ENCODE assay signal across 8 cellular contexts in genomic region chr11:59756845-59757244, GRCh38. TPM values are rescaled to one million over a fixed set of nuclear protein-coding genes. Genes with fewer than 3 reads are reported as not detected.
A peak's percentile ranks its signal among the peaks of the same experiment; 100 is the strongest.
DNase-seq lines count a peak whose midpoint lies in the region; ATAC-seq and TF ChIP-seq lines count a peak whose summit lies in the region.

No MANE protein-coding gene starts in this region.

- H3K36me3 Mint-ChIP-seq in MCF 10A (ENCODE audit: insufficient read depth, unreplicated experiment): no peaks in the 10 kb centered on the region

- peak overlapping the region; percentile 85 for H3K4me3 ChIP-seq in mesodermal cell (ENCODE audit: extremely low read depth, insufficient read depth, low read length, poor library complexity, severe bottlenecking)

- CTCF ChIA-PET in GM10248 (lab: Yijun Ruan, JAX): interaction anchor here (1.0 to 6.2 kb wide), 5 partner anchors 10 to 52 kb away, joined by 3 to 137 read pairs (median 4); partner anchors contain the start of gene MRPL16
- CTCF ChIA-PET in MCF 10A (lab: Yijun Ruan, JAX): interaction anchor here (1.0 to 7.6 kb wide), 8 partner anchors 15 to 509 kb away, joined by 3 to 160 read pairs (median 14); partner anchors contain the start of genes MRPL16 and PATL1

- no peaks in the 10 kb centered on the region for H3K27me3 Mint-ChIP-seq in MCF 10A (ENCODE audit: insufficient read depth, unreplicated experiment)

- TF ChIP-seq CTCF in GM10248 (IDR thresholded peaks at IDR 0.05; ENCODE audit: control extremely low read depth, extremely low read depth, low read depth, missing control alignments) (no peak), MCF 10A (IDR thresholded peaks at IDR 0.05; ENCODE audit: unreplicated experiment) (no peak)

- intact Hi-C loops in MCF 10A (cut with micrococcal nuclease) (loop anchor here (1.0 to 10.0 kb wide), 2 partner anchors 19 to 408 kb away; no protein-coding TSS in a partner anchor), sciatic nerve (cut with DNase I) (loop anchor here (5.0 kb wide), 1 partner anchor 55 kb away; the partner anchor contains the start of gene MRPL16)

- DNase-seq in GM10248 (ENCODE audit: extremely low spot score): peak; percentile 46
- peak; percentile 72 for DNase-seq in LoVo (ENCODE audit: low spot score)
- DNase-seq in MCF 10A (ENCODE audit: unreplicated experiment): peak; percentile 65
- no peak for DNase-seq in GOT3 (lab: John Stamatoyannopoulos, UW)
- DNase-seq in sciatic nerve (ENCODE audit: low spot score): no peak
- DNase-seq in activated CD4-positive, alpha-beta T cell treated with anti-CD3 and anti-CD28 coated beads for 1 hour: no peak
- DNase-seq in NCI-H748 treated with DMSO at 0.1 percent for 48 hours (lab: John Stamatoyannopoulos, UW): no peak

- H3K36me3 ChIP-seq in mesodermal cell (ENCODE audit: control insufficient read depth, insufficient read depth, low read length): peaks cover 27% of the 10 kb centered on the region

- no TSS peak for BruUV-seq in MCF 10A (replicated peaks; lab: Mats Ljungman, UMichigan)

- no peak overlapping the region for H3K27ac ChIP-seq in mesodermal cell (ENCODE audit: low read depth, low read length, severe bottlenecking)

- ATAC-seq in sciatic nerve: no peak

- no peaks in the 10 kb centered on the region for H3K9me3 ChIP-seq in mesodermal cell (ENCODE audit: control insufficient read depth, low read length)

- POLR2A ChIA-PET in GM10248 (lab: Yijun Ruan, JAX) (no interaction called here), MCF 10A (lab: Yijun Ruan, JAX) (interaction anchor here (0.7 to 5.4 kb wide), 13 partner anchors 13 to 1116 kb away, joined by 3 to 67 read pairs (median 14); partner anchors contain the start of genes MRPL16, OSBP and PATL1)

- H3K4me1 ChIP-seq in mesodermal cell (ENCODE audit: control insufficient read depth, insufficient read depth, low read length, poor library complexity, severe bottlenecking): peaks cover 4% of the 10 kb centered on the region

- WGBS in mesodermal cell (ENCODE audit: insufficient coverage in 2 of 2), 2 experiments: 60 to 68% methylated on average over 2 to 3 of the region's 4 CpGs

- peak overlapping the region; percentile 92 for H3K4me3 Mint-ChIP-seq in MCF 10A (ENCODE audit: unreplicated experiment)

- peak overlapping the region; percentile 29 for H3K27ac Mint-ChIP-seq in MCF 10A (ENCODE audit: low read depth, unreplicated experiment)

- no peaks in the 10 kb centered on the region for H3K9me3 Mint-ChIP-seq in MCF 10A (ENCODE audit: unreplicated experiment)

- peaks cover 13% of the 10 kb centered on the region for H3K4me1 Mint-ChIP-seq in MCF 10A (ENCODE audit: insufficient read depth, unreplicated experiment)

RNA-seq across cellular contexts. Expression of gene STX3, which starts 1.7 kb away (rescaled TPM):
- total RNA-seq in MCF 10A (2022): 12.1 and 22.1 TPM in 2 replicates
- 75.1 TPM for polyA plus RNA-seq in mesodermal cell (2013, experiment 1 of 2)
- 71.1 TPM for polyA plus RNA-seq in mesodermal cell (2013, experiment 2 of 2)
- total RNA-seq in sciatic nerve: 19.3 TPM

RNA-seq across cellular contexts. Expression of gene OR10V1, which starts 43.2 kb away (rescaled TPM):
- not detected in 2 replicates for total RNA-seq in MCF 10A (2022)
- polyA plus RNA-seq in mesodermal cell (2013, experiment 1 of 2): not detected
- polyA plus RNA-seq in mesodermal cell (2013, experiment 2 of 2): not detected
- not detected for total RNA-seq in sciatic nerve

RNA-seq across cellular contexts. Expression of gene MRPL16, which starts 53.7 kb away (rescaled TPM):
- total RNA-seq in MCF 10A (2022) (31.8 and 39.8 TPM in 2 replicates), sciatic nerve (25.1 TPM)
- 55.4 TPM for polyA plus RNA-seq in mesodermal cell (2013, experiment 1 of 2)
- polyA plus RNA-seq in mesodermal cell (2013, experiment 2 of 2): 53.2 TPM

Comparison
In these comparisons a context has a peak if more than half of its experiments do, and no peak if none do; other contexts are left out.
1. DNase-seq: peak in GM10248 (single experiment), LoVo (single experiment) and MCF 10A (single experiment); none in GOT3 (single experiment), sciatic nerve (single experiment), activated CD4-positive, alpha-beta T cell treated with anti-CD3 and anti-CD28 coated beads for 1 hour (single experiment) and NCI-H748 treated with DMSO at 0.1 percent for 48 hours (single experiment).